Comparison of ENCODE assay signal across 12 cellular contexts in genomic region chr3:177282028-177282655, GRCh38.
DNase-seq lines count a peak whose midpoint lies in the region; ATAC-seq and TF ChIP-seq lines count a peak whose summit lies in the region.
"Had no signal": no experiment of that assay in that cellular context is flagged by ENCODE, and none has a peak within 500 bp of the region (broad histone marks: within the 10 kb centered on the region; RNA-seq: fewer than 3 reads in every experiment).

No MANE protein-coding gene starts in this region.

- CTCF ChIA-PET in Panc1 (lab: Charles Lee), result no interaction called here

- no peak overlapping the region for H3K4me3 ChIP-seq in Panc1 (ENCODE audit: low read depth in 2 of 2, low read length in 2 of 2)
- no peak overlapping the region for H3K4me3 ChIP-seq in parathyroid adenoma (ENCODE audit: low read depth, low read length)

- H3K79me2 ChIP-seq in H9 (ENCODE audit: insufficient read depth, low read length) (no peaks in the 10 kb centered on the region), parathyroid adenoma (no peaks in the 10 kb centered on the region)

- POLR2A ChIA-PET in Panc1 (lab: Charles Lee), result no interaction called here

- DNase-seq in H9, result no peak
- peak; percentile 97 for DNase-seq in NCI-H146 treated with DMSO at 0.1 percent for 48 hours (lab: John Stamatoyannopoulos, UW; ENCODE audit: unreplicated experiment)
- no peak for DNase-seq in Panc1 (ENCODE audit: low read depth, low spot score)
- DNase-seq in LoVo (ENCODE audit: low spot score), result no peak
- DNase-seq in putamen (ENCODE audit: low spot score), result no peak
- DNase-seq: EL, left cardiac atrium, occipital lobe had no signal

- no CpG with 5 or more reads among the region's 1 CpG for WGBS in H9 (ENCODE audit: extremely low coverage, insufficient read length, low lambda C conversion rate)

- peaks cover 2% of the 10 kb centered on the region for H3K27me3 Mint-ChIP-seq in H9 (ENCODE audit: low read depth)

- BruUV-seq in Panc1 (replicated peaks; lab: Mats Ljungman, UMichigan), result no TSS peak

- no peak overlapping the region for H2BK20ac ChIP-seq in H9 (ENCODE audit: low read depth, low read length, poor library complexity, severe bottlenecking)

- no peaks in the 10 kb centered on the region for H4K20me1 ChIP-seq in H9 (ENCODE audit: control insufficient read depth, insufficient read depth, insufficient read length)

- no peaks in the 10 kb centered on the region for H3K23me2 ChIP-seq in H9 (ENCODE audit: insufficient read length, low read depth, low read length, poor library complexity, severe bottlenecking)

- H3K27ac Mint-ChIP-seq in H9, result peak overlapping the region in 2 of 3 experiments; percentile 42 to 47; a peak in 3 of 7 replicates

- H3K9me3 Mint-ChIP-seq in H9, result no peaks in the 10 kb centered on the region; a peak in 3 of 5 replicates

- H3K23ac ChIP-seq in H9 (ENCODE audit: insufficient read length, low read depth, low read length), result no peak overlapping the region

- H3K36me3 Mint-ChIP-seq in H9 (ENCODE audit: insufficient read depth in 1 of 3, low read depth in 3 of 3), result no peaks in the 10 kb centered on the region; a peak in 1 of 7 replicates

- no peaks in the 10 kb centered on the region for H3K79me1 ChIP-seq in H9 (ENCODE audit: insufficient read depth, low read depth, low read length, poor library complexity, severe bottlenecking)

- TF ChIP-seq CTCF in H9 (conservative IDR thresholded peaks at IDR 0.05), result no peak
- no peak for TF ChIP-seq CTCF in Panc1 (IDR thresholded peaks at IDR 0.05)
- TF ChIP-seq CTCF in parathyroid adenoma (IDR thresholded peaks at IDR 0.05), result no peak

- no peak overlapping the region for H4K5ac ChIP-seq in H9 (ENCODE audit: insufficient read length, low read depth, low read length)

- H2AFZ ChIP-seq in H9 (ENCODE audit: low read length) (no peak overlapping the region), parathyroid adenoma (peak overlapping the region; percentile 2)

- H4K8ac ChIP-seq in H9 (replicated peaks; ENCODE audit: insufficient read length, low read depth, low read length), result no peak overlapping the region

- no peak overlapping the region for H3K4me3 Mint-ChIP-seq in H9

- H2AK5ac ChIP-seq in H9 (ENCODE audit: insufficient read length, low read length), result no peak overlapping the region

- no peak overlapping the region for H3K27ac ChIP-seq in H9 (ENCODE audit: insufficient read length, low read depth, low read length)
- peak overlapping the region; percentile 48; the same call in 1 of the 2 replicates for H3K27ac ChIP-seq in Panc1 (ENCODE audit: low read length)
- no peak overlapping the region for H3K27ac ChIP-seq in parathyroid adenoma
- H3K27ac ChIP-seq: KMS-11 had no signal

- no peak overlapping the region for H3K9ac ChIP-seq in H9 (ENCODE audit: extremely low read depth, insufficient read length, low read length)
- no peak overlapping the region for H3K9ac ChIP-seq in parathyroid adenoma
- H3K9ac ChIP-seq: KMS-11 had no signal

- no peak overlapping the region for H2BK5ac ChIP-seq in H9 (ENCODE audit: insufficient read length, low read length)

- H4K91ac ChIP-seq in H9 (ENCODE audit: insufficient read length, low read depth, low read length), result no peak overlapping the region

- no peak overlapping the region for H2BK15ac ChIP-seq in H9 (ENCODE audit: low read depth, low read length)

- H3K36me3 ChIP-seq in Panc1 (ENCODE audit: control insufficient read depth, insufficient read depth, low read length), result no peaks in the 10 kb centered on the region
- H3K36me3 ChIP-seq in parathyroid adenoma (ENCODE audit: control insufficient read depth, insufficient read depth, low read length), result no peaks in the 10 kb centered on the region

- no peaks in the 10 kb centered on the region for H3K27me3 ChIP-seq in H9 (ENCODE audit: insufficient read depth, low read length)
- no peaks in the 10 kb centered on the region for H3K27me3 ChIP-seq in Panc1 (ENCODE audit: control insufficient read depth, insufficient read depth, low read length)
- no peaks in the 10 kb centered on the region for H3K27me3 ChIP-seq in parathyroid adenoma (ENCODE audit: control insufficient read depth, insufficient read depth, low read length)

- H3K4me1 ChIP-seq in H9 (ENCODE audit: insufficient read depth, low read length) (peaks cover 5% of the 10 kb centered on the region; the same call in 1 of the 2 replicates), Panc1 (ENCODE audit: control insufficient read depth, insufficient read depth, low read length) (peaks cover 12% of the 10 kb centered on the region; the same call in 1 of the 2 replicates), parathyroid adenoma (peaks cover 12% of the 10 kb centered on the region)

- in situ Hi-C loops in Panc1 (cut with HindIII; ENCODE audit: low pct_unique_long_range_greater_than_20kb, low sequenced_read_pairs), result no loop called here

- H3K4me1 Mint-ChIP-seq in H9, result peaks cover 41 to 43% of the 10 kb centered on the region in 2 experiments

- H3K9me3 ChIP-seq in H9 (ENCODE audit: control insufficient read depth, low read depth, low read length) (no peaks in the 10 kb centered on the region), Panc1 (ENCODE audit: control insufficient read depth, insufficient read depth, low read depth, low read length) (no peaks in the 10 kb centered on the region), parathyroid adenoma (ENCODE audit: control insufficient read depth, low read length) (no peaks in the 10 kb centered on the region)

- no peak overlapping the region for H3K4ac ChIP-seq in H9 (ENCODE audit: low read depth, low read length)

- H3K18ac ChIP-seq in H9 (ENCODE audit: insufficient read length, low read depth, low read length), result no peak overlapping the region

- no peak overlapping the region for H2BK120ac ChIP-seq in H9 (ENCODE audit: low read depth, low read length, poor library complexity, severe bottlenecking)

- intact Hi-C loops in Panc1 (cut with micrococcal nuclease; ENCODE audit: unreplicated experiment), result loop anchor here (10.0 kb wide), 1 partner anchor 53 kb away; no protein-coding TSS in a partner anchor

- ATAC-seq in Panc1 (no peak), GM21576 (IDR thresholded peaks at IDR 0.05; ENCODE audit: unreplicated experiment) (no peak)
- ATAC-seq: Right ventricle myocardium inferior had no signal

- H3T11ph ChIP-seq in H9 (ENCODE audit: low read length), result no peak overlapping the region

- H3K4me2 ChIP-seq in H9 (ENCODE audit: insufficient read depth, insufficient read length, low read length), result no peak overlapping the region
- H3K4me2 ChIP-seq in parathyroid adenoma (ENCODE audit: low read length), result no peak overlapping the region
- H3K4me2 ChIP-seq: KMS-11 had no signal

- no peak overlapping the region for H3K56ac ChIP-seq in H9 (ENCODE audit: insufficient read length, low read depth, low read length)

- H3K14ac ChIP-seq in H9 (ENCODE audit: insufficient read depth, low read length), result no peak overlapping the region

- H2BK12ac ChIP-seq in H9 (ENCODE audit: insufficient read length, low read depth, low read length), result no peak overlapping the region
